Comparison of ENCODE assay signal across 1 cellular context in the genomic region with DNA sequence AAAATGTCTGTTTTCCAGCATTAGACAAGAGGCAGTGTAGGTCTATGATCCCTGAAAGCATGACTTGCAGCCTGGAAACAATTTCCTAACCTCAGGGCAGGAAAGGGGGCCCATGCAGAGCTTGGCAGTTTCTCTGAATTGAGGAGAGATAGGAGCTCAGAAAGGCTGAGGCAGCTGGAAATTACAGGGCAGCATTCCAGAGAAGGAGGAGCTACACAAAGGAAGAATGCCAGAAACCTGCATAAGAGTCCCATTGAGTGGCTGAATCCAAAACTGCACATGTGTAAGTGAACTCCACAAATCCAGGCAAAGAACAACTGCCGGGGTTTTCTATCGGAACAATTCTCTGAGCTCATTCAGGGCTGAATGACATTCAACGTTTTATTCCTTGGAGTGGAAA.
TF ChIP-seq lines count a peak whose summit lies in the region.

No MANE protein-coding gene starts in this region.

TF ChIP-seq in GM23338, 12 proteins besides CTCF, POLR2A, EP300 and RAD21 (continued from another document):
- TF ChIP-seq, protein P1, sequence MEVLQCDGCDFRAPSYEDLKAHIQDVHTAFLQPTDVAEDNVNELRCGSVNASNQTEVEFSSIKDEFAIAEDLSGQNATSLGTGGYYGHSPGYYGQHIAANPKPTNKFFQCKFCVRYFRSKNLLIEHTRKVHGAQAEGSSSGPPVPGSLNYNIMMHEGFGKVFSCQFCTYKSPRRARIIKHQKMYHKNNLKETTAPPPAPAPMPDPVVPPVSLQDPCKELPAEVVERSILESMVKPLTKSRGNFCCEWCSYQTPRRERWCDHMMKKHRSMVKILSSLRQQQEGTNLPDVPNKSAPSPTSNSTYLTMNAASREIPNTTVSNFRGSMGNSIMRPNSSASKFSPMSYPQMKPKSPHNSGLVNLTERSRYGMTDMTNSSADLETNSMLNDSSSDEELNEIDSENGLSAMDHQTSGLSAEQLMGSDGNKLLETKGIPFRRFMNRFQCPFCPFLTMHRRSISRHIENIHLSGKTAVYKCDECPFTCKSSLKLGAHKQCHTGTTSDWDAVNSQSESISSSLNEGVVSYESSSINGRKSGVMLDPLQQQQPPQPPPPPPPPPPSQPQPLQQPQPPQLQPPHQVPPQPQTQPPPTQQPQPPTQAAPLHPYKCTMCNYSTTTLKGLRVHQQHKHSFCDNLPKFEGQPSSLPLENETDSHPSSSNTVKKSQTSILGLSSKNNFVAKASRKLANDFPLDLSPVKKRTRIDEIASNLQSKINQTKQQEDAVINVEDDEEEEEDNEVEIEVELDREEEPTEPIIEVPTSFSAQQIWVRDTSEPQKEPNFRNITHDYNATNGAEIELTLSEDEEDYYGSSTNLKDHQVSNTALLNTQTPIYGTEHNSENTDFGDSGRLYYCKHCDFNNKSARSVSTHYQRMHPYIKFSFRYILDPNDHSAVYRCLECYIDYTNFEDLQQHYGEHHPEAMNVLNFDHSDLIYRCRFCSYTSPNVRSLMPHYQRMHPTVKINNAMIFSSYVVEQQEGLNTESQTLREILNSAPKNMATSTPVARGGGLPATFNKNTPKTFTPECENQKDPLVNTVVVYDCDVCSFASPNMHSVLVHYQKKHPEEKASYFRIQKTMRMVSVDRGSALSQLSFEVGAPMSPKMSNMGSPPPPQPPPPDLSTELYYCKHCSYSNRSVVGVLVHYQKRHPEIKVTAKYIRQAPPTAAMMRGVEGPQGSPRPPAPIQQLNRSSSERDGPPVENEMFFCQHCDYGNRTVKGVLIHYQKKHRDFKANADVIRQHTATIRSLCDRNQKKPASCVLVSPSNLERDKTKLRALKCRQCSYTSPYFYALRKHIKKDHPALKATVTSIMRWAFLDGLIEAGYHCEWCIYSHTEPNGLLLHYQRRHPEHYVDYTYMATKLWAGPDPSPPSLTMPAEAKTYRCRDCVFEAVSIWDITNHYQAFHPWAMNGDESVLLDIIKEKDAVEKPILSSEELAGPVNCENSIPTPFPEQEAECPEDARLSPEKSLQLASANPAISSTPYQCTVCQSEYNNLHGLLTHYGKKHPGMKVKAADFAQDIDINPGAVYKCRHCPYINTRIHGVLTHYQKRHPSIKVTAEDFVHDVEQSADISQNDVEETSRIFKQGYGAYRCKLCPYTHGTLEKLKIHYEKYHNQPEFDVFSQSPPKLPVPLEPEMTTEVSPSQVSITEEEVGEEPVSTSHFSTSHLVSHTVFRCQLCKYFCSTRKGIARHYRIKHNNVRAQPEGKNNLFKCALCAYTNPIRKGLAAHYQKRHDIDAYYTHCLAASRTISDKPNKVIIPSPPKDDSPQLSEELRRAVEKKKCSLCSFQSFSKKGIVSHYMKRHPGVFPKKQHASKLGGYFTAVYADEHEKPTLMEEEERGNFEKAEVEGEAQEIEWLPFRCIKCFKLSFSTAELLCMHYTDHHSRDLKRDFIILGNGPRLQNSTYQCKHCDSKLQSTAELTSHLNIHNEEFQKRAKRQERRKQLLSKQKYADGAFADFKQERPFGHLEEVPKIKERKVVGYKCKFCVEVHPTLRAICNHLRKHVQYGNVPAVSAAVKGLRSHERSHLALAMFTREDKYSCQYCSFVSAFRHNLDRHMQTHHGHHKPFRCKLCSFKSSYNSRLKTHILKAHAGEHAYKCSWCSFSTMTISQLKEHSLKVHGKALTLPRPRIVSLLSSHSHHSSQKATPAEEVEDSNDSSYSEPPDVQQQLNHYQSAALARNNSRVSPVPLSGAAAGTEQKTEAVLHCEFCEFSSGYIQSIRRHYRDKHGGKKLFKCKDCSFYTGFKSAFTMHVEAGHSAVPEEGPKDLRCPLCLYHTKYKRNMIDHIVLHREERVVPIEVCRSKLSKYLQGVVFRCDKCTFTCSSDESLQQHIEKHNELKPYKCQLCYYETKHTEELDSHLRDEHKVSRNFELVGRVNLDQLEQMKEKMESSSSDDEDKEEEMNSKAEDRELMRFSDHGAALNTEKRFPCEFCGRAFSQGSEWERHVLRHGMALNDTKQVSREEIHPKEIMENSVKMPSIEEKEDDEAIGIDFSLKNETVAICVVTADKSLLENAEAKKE (CRISPR knock-in tag; IDR thresholded peaks at IDR 0.05), result no peak
- TF ChIP-seq CREB1 (CRISPR knock-in tag; IDR thresholded peaks at IDR 0.05; ENCODE audit: low read depth), result no peak
- no peak for TF ChIP-seq STAT1 (IDR thresholded peaks at IDR 0.05; ENCODE audit: unreplicated experiment)
- no peak for TF ChIP-seq EZH2 (IDR thresholded peaks at IDR 0.05; ENCODE audit: low read depth, unreplicated experiment)
- TF ChIP-seq REST (IDR thresholded peaks at IDR 0.05; ENCODE audit: unreplicated experiment), result no peak
- TF ChIP-seq ZNF331 (CRISPR knock-in tag; IDR thresholded peaks at IDR 0.05; ENCODE audit: low read depth), result no peak
- TF ChIP-seq NANOG (IDR thresholded peaks at IDR 0.05; ENCODE audit: borderline replicate concordance), result no peak
- TF ChIP-seq ZNF114 (CRISPR knock-in tag; IDR thresholded peaks at IDR 0.05), result no peak
- TF ChIP-seq POLR2AphosphoS5 (IDR thresholded peaks at IDR 0.05; ENCODE audit: low read depth), result no peak
- TF ChIP-seq EZH2phosphoT487 (IDR thresholded peaks at IDR 0.05; ENCODE audit: unreplicated experiment), result no peak
- TF ChIP-seq ETS1 (IDR thresholded peaks at IDR 0.05), result no peak
